8 cellular contexts compared by ENCODE assay signal in the genomic region with DNA sequence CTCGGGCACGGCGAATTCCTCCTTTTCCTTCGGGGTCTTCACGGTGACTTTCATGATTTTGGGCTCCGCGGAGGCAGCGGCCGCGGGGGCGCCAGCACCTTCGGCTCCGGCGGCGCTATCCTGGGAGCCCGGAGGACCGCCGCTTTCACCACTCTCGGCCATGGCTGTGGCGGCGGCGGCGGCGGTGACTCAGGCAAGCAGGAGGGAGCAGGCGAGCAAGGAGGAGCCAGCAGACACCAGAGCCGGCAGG.
DNase-seq lines count a peak whose midpoint lies in the region; ATAC-seq and TF ChIP-seq lines count a peak whose summit lies in the region.

No MANE protein-coding gene starts in this region.

- H3F3A ChIP-seq in OCI-LY1 (ENCODE audit: insufficient read depth, low read length): no peaks in the 10 kb centered on the region

- no peaks in the 10 kb centered on the region for H3K9me2 ChIP-seq in OCI-LY1 (ENCODE audit: low read depth, low read length)

- ATAC-seq in HG02938 (IDR thresholded peaks at IDR 0.05; ENCODE audit: unreplicated experiment): peak; percentile 52

- peaks cover 50% of the 10 kb centered on the region for H3K79me2 ChIP-seq in OCI-LY1 (ENCODE audit: insufficient read depth, low read length)

- peaks cover 47% of the 10 kb centered on the region for H3K4me1 ChIP-seq in OCI-LY1 (ENCODE audit: insufficient read depth, low read length, severe bottlenecking)

- no peak overlapping the region for H2AFZ ChIP-seq in OCI-LY1 (ENCODE audit: low read length)

- peaks cover 21% of the 10 kb centered on the region for H3K36me3 ChIP-seq in OCI-LY1 (ENCODE audit: insufficient read depth, low read length)

- no peaks in the 10 kb centered on the region for H3K27me3 ChIP-seq in OCI-LY1 (ENCODE audit: insufficient read depth, low read length)

- in situ Hi-C loops in astrocyte of the spinal cord (cut with HindIII; ENCODE audit: low sequenced_read_pairs): no loop called here

- H3K27ac ChIP-seq in OCI-LY1 (ENCODE audit: low read depth, low read length, poor library complexity, severe bottlenecking): peak overlapping the region; percentile 84

- DNase-seq in activated T-cell treated with anti-CD3 and anti-CD28 coated beads for 4 hours (peak; percentile 55), astrocyte of the spinal cord (ENCODE audit: low read depth, low spot score) (peak; percentile 84), kidney tubule cell (ENCODE audit: low spot score) (peak; percentile 85), globus pallidus (ENCODE audit: low spot score) (no peak)
- no peak for DNase-seq in activated T-cell treated with anti-CD3 and anti-CD28 coated beads, Interleukin-2, amount 50 U/mL, for 1 hour
- peak in 2 of 3 donors; percentile 47 to 77 for DNase-seq in stimulated activated CD4-positive, alpha-beta T cell treated with anti-CD3 and anti-CD28 coated beads, TNF-alpha, amount 100 ng/mL, for 48 hours (ENCODE audit: low read depth in 3 of 3)

- H4K20me1 ChIP-seq in OCI-LY1 (ENCODE audit: insufficient read depth, low read length): no peaks in the 10 kb centered on the region

- no peaks in the 10 kb centered on the region for H3K9me3 ChIP-seq in OCI-LY1 (ENCODE audit: low read length)

- H3K4me3 ChIP-seq in OCI-LY1 (ENCODE audit: low read depth, low read length, poor library complexity, severe bottlenecking) (peak overlapping the region; percentile 97), astrocyte of the spinal cord (ENCODE audit: low read depth, low read length) (peak overlapping the region; percentile 65)

- peak overlapping the region; percentile 98 for H3K9ac ChIP-seq in OCI-LY1 (ENCODE audit: low read length)

- H3K4me2 ChIP-seq in OCI-LY1 (ENCODE audit: low read length): peak overlapping the region; percentile 74

- TF ChIP-seq CTCF in OCI-LY1 (IDR thresholded peaks at IDR 0.05; ENCODE audit: low read length) (no peak), astrocyte of the spinal cord (IDR thresholded peaks at IDR 0.05; ENCODE audit: low read depth, low read length) (no peak)

Comparison
In these comparisons a context has a peak if more than half of its experiments do, and no peak if none do; other contexts are left out.
1. DNase-seq: peak in activated T-cell treated with anti-CD3 and anti-CD28 coated beads for 4 hours (single experiment), astrocyte of the spinal cord (single experiment), kidney tubule cell (single experiment) and stimulated activated CD4-positive, alpha-beta T cell treated with anti-CD3 and anti-CD28 coated beads, TNF-alpha, amount 100 ng/mL, for 48 hours (2 of 3); none in activated T-cell treated with anti-CD3 and anti-CD28 coated beads, Interleukin-2, amount 50 U/mL, for 1 hour (single experiment) and globus pallidus (single experiment).